40 cellular contexts compared by ENCODE assay signal in genomic region chr2:228782281-228782680, GRCh38.
"Had no signal": no experiment of that assay in that cellular context is flagged by ENCODE, and none has a peak within 500 bp of the region (broad histone marks: within the 10 kb centered on the region; RNA-seq: fewer than 3 reads in every experiment).

No MANE protein-coding gene starts in this region.

- H3K4me1 Mint-ChIP-seq: activated naive CD4-positive, alpha-beta T cell treated with anti-CD3 and anti-CD28 coated beads, Interleukin-2, amount 10 ng/mL, durations not matched to agents 7 days and 5 days; activated naive CD4-positive, alpha-beta T cell treated with anti-CD3 and anti-CD28 coated beads, Interleukin-2, amount 50 U/mL, for 24 hours; activated naive CD8-positive, alpha-beta T cell treated with anti-CD3 and anti-CD28 coated beads for 36 hours; activated naive CD8-positive, alpha-beta T cell treated with anti-CD3 and anti-CD28 coated beads, Interleukin-2, amount 10 ng/mL, durations not matched to agents 7 days and 5 days; activated naive CD8-positive, alpha-beta T cell treated with anti-CD3 and anti-CD28 coated beads, Interleukin-2, amount 50 U/mL, for 24 hours; activated T-helper 17 cell treated with anti-CD3 and anti-CD28 coated beads, Interleukin-2, amount 50 U/mL, for 72 hours; brain; central memory CD8-positive, alpha-beta T cell had no signal

- H3K9me3 Mint-ChIP-seq: activated naive CD4-positive, alpha-beta T cell treated with anti-CD3 and anti-CD28 coated beads, Interleukin-2, amount 50 U/mL, for 24 hours had no signal

- H3K27me3 Mint-ChIP-seq: activated naive CD4-positive, alpha-beta T cell treated with anti-CD3 and anti-CD28 coated beads, Interleukin-2, amount 10 ng/mL, durations not matched to agents 7 days and 5 days; activated naive CD4-positive, alpha-beta T cell treated with anti-CD3 and anti-CD28 coated beads, Interleukin-2, amount 50 U/mL, for 24 hours; activated naive CD8-positive, alpha-beta T cell; activated naive CD8-positive, alpha-beta T cell treated with anti-CD3 and anti-CD28 coated beads for 36 hours; activated naive CD8-positive, alpha-beta T cell treated with anti-CD3 and anti-CD28 coated beads, Interleukin-2, amount 10 ng/mL, durations not matched to agents 7 days and 5 days; activated naive CD8-positive, alpha-beta T cell treated with anti-CD3 and anti-CD28 coated beads, Interleukin-2, amount 50 U/mL, for 24 hours; activated T-cell treated with anti-CD3 and anti-CD28 coated beads, Interleukin-2, amount 50 U/mL, for 24 hours; activated T-helper 17 cell treated with anti-CD3 and anti-CD28 coated beads, Interleukin-2, amount 50 U/mL, for 72 hours; central memory CD8-positive, alpha-beta T cell had no signal

- H3K27me3 ChIP-seq: adrenal gland, ascending aorta, body of pancreas, brain microvascular endothelial cell, breast epithelium, cardiac muscle cell had no signal

- H3K36me3 Mint-ChIP-seq: activated naive CD4-positive, alpha-beta T cell treated with anti-CD3 and anti-CD28 coated beads, Interleukin-2, amount 10 ng/mL, durations not matched to agents 7 days and 5 days; activated naive CD4-positive, alpha-beta T cell treated with anti-CD3 and anti-CD28 coated beads, Interleukin-2, amount 50 U/mL, for 24 hours; activated naive CD4-positive, alpha-beta T cell treated with anti-CD3 and anti-CD28 coated beads, Interleukin-2, amount 50 U/mL, for 72 hours; activated naive CD8-positive, alpha-beta T cell; activated naive CD8-positive, alpha-beta T cell treated with anti-CD3 and anti-CD28 coated beads for 36 hours; activated naive CD8-positive, alpha-beta T cell treated with anti-CD3 and anti-CD28 coated beads, Interleukin-2, amount 10 ng/mL, durations not matched to agents 7 days and 5 days; brain had no signal

- H3K27ac Mint-ChIP-seq: activated naive CD4-positive, alpha-beta T cell treated with anti-CD3 and anti-CD28 coated beads for 36 hours; activated naive CD4-positive, alpha-beta T cell treated with anti-CD3 and anti-CD28 coated beads, Interleukin-2, amount 10 ng/mL, durations not matched to agents 7 days and 5 days; activated naive CD4-positive, alpha-beta T cell treated with anti-CD3 and anti-CD28 coated beads, Interleukin-2, amount 50 U/mL, for 24 hours; activated naive CD4-positive, alpha-beta T cell treated with anti-CD3 and anti-CD28 coated beads, Interleukin-2, amount 50 U/mL, for 72 hours; activated naive CD8-positive, alpha-beta T cell; activated naive CD8-positive, alpha-beta T cell treated with anti-CD3 and anti-CD28 coated beads for 36 hours; activated naive CD8-positive, alpha-beta T cell treated with anti-CD3 and anti-CD28 coated beads, Interleukin-2, amount 10 ng/mL, durations not matched to agents 7 days and 5 days; activated naive CD8-positive, alpha-beta T cell treated with anti-CD3 and anti-CD28 coated beads, Interleukin-2, amount 50 U/mL, for 24 hours; activated T-cell treated with anti-CD3 and anti-CD28 coated beads, Interleukin-2, amount 50 U/mL, for 24 hours; activated T-cell treated with anti-CD3 and anti-CD28 coated beads, Interleukin-2, amount 50 U/mL, for 72 hours; activated T-helper 1 cell treated with anti-CD3 and anti-CD28 coated beads, Interleukin-12 subunit alpha, Interleukin-12 subunit beta, Interleukin-2, Interleukin-4 antibody, amounts not matched to agents 30 ng/mL and 10 ng/mL and 1 ng/mL, durations not matched to agents 14 hours and 24 hours and 36 hours; activated T-helper 17 cell treated with anti-CD3 and anti-CD28 coated beads, Interleukin-2, amount 50 U/mL, for 72 hours; activated T-helper 2 cell treated with anti-CD3 and anti-CD28 coated beads, Interferon-gamma antibody, Interleukin-2, Interleukin-4, amounts not matched to agents 10 μg/mL and 5 μg/mL and 100 μg/mL, durations not matched to agents 14 hours and 24 hours and 36 hours; brain had no signal

- H3K36me3 ChIP-seq: adrenal gland, ascending aorta, brain microvascular endothelial cell, breast epithelium, cardiac muscle cell had no signal

- ATAC-seq: activated naive CD4-positive, alpha-beta T cell treated with anti-CD3 and anti-CD28 coated beads, Interleukin-2, amount 50 U/mL, for 72 hours; activated naive CD8-positive, alpha-beta T cell treated with anti-CD3 and anti-CD28 coated beads, Interleukin-2, amount 50 U/mL, for 24 hours; activated T-cell treated with anti-CD3 and anti-CD28 coated beads, Interleukin-2, amount 50 U/mL, for 4 hours; activated T-cell treated with anti-CD3 and anti-CD28 coated beads, Interleukin-2, amount 50 U/mL, for 72 hours; activated T-helper 17 cell treated with anti-CD3 and anti-CD28 coated beads, Interleukin-2, amount 50 U/mL, for 72 hours; body of pancreas had no signal

- H3K27ac ChIP-seq: adrenal gland, ascending aorta, body of pancreas, brain microvascular endothelial cell, breast epithelium, cardiac muscle cell had no signal

- FAIRE-seq: astrocyte, bronchial epithelial cell had no signal

- H3K9me3 ChIP-seq: adrenal gland, ascending aorta had no signal

- H3K4me3 ChIP-seq: adrenal gland, ascending aorta, body of pancreas, breast epithelium, cardiac muscle cell had no signal

- H3K4me1 ChIP-seq: adrenal gland, ascending aorta, body of pancreas, breast epithelium had no signal

- H3K4me3 Mint-ChIP-seq: activated naive CD4-positive, alpha-beta T cell treated with anti-CD3 and anti-CD28 coated beads for 36 hours; activated naive CD4-positive, alpha-beta T cell treated with anti-CD3 and anti-CD28 coated beads, Interleukin-2, amount 10 ng/mL, durations not matched to agents 7 days and 5 days; activated naive CD4-positive, alpha-beta T cell treated with anti-CD3 and anti-CD28 coated beads, Interleukin-2, amount 50 U/mL, for 24 hours; activated naive CD8-positive, alpha-beta T cell; activated naive CD8-positive, alpha-beta T cell treated with anti-CD3 and anti-CD28 coated beads for 36 hours; activated naive CD8-positive, alpha-beta T cell treated with anti-CD3 and anti-CD28 coated beads, Interleukin-2, amount 10 ng/mL, durations not matched to agents 7 days and 5 days; activated naive CD8-positive, alpha-beta T cell treated with anti-CD3 and anti-CD28 coated beads, Interleukin-2, amount 50 U/mL, for 24 hours; activated T-cell treated with anti-CD3 and anti-CD28 coated beads, Interleukin-2, amount 50 U/mL, for 24 hours; activated T-cell treated with anti-CD3 and anti-CD28 coated beads, Interleukin-2, amount 50 U/mL, for 4 hours; activated T-cell treated with anti-CD3 and anti-CD28 coated beads, Interleukin-2, amount 50 U/mL, for 72 hours; activated T-helper 1 cell treated with anti-CD3 and anti-CD28 coated beads, Interleukin-12 subunit alpha, Interleukin-12 subunit beta, Interleukin-2, Interleukin-4 antibody, amounts not matched to agents 30 ng/mL and 10 ng/mL and 1 ng/mL, durations not matched to agents 14 hours and 24 hours and 36 hours; activated T-helper 17 cell treated with anti-CD3 and anti-CD28 coated beads, Interleukin-2, amount 50 U/mL, for 72 hours; brain; central memory CD8-positive, alpha-beta T cell had no signal

- DNase-seq: activated effector memory CD4-positive, alpha-beta T cell treated with anti-CD3 and anti-CD28 coated beads, Interleukin-2, amount 50 U/mL, for 16 hours; activated effector memory CD4-positive, alpha-beta T cell treated with Interleukin-2 at 50 U/mL for 16 hours; activated gamma-delta T cell; activated gamma-delta T cell treated with Interleukin-2 at 50 U/mL for 16 hours; activated naive CD4-positive, alpha-beta T cell; activated naive CD4-positive, alpha-beta T cell treated with anti-CD3 and anti-CD28 coated beads for 36 hours; activated naive CD4-positive, alpha-beta T cell treated with anti-CD3 and anti-CD28 coated beads, Interleukin-2, amount 10 ng/mL, durations not matched to agents 7 days and 5 days; activated naive CD4-positive, alpha-beta T cell treated with anti-CD3 and anti-CD28 coated beads, Interleukin-2, amount 50 U/mL, for 16 hours; activated naive CD4-positive, alpha-beta T cell treated with Interleukin-2 at 50 U/mL for 16 hours; activated naive CD8-positive, alpha-beta T cell treated with anti-CD3 and anti-CD28 coated beads for 36 hours; activated naive CD8-positive, alpha-beta T cell treated with anti-CD3 and anti-CD28 coated beads, Interleukin-2, amount 10 ng/mL, durations not matched to agents 7 days and 5 days; activated naive CD8-positive, alpha-beta T cell treated with anti-CD3 and anti-CD28 coated beads, Interleukin-2, amount 50 U/mL, for 24 hours; activated T-cell treated with anti-CD3 and anti-CD28 coated beads, Interleukin-2, amount 50 U/mL, for 1 hour; activated T-cell treated with anti-CD3 and anti-CD28 coated beads, Interleukin-2, amount 50 U/mL, for 24 hours; activated T-cell treated with anti-CD3 and anti-CD28 coated beads, Interleukin-2, amount 50 U/mL, for 4 hours; activated T-cell treated with anti-CD3 and anti-CD28 coated beads, Interleukin-2, amount 50 U/mL, for 48 hours; activated T-cell treated with anti-CD3 and anti-CD28 coated beads, Interleukin-2, amount 50 U/mL, for 72 hours; adrenal gland; amniotic stem cell; amygdala; anterior cingulate cortex; aorta; body of pancreas; brain microvascular endothelial cell; caudate nucleus; central memory CD4-positive, alpha-beta T cell; cerebellar nuclear complex had no signal
